Comparison of ENCODE assay signal across 1 cellular context in the genomic region with DNA sequence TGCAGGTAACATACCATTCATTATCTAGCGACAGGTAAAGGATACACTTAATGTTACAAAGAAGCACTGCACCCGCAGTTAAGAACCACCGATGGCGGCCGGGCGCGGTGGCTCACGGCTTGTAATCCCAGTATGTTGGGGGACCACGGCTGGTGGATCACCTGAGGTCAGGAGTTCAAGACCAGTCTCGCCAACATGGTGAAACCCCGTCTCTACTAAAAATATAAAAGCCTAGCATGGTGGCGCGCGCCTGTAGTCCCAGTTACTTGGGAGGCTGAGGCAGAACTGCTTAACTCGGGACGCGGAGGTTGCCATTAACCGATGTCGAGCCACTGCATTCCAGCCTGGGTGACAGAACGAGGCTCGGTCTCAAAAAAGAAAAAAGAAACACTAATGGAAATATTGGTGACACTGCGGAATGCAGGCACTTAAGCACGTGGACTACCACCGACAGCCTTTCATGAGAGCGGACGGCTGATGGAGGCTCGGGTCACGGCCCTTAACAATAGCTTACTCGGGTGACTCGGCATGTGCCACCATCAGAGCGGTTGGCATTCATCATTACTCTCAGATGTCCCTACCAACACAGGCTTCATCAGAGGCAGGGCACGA.
TF ChIP-seq lines count a peak whose summit lies in the region.

No MANE protein-coding gene starts in this region.

TF ChIP-seq in HepG2, 621 proteins besides CTCF, POLR2A, EP300 and RAD21 (continued from another document and continues in another):
- TF ChIP-seq, protein P1, sequence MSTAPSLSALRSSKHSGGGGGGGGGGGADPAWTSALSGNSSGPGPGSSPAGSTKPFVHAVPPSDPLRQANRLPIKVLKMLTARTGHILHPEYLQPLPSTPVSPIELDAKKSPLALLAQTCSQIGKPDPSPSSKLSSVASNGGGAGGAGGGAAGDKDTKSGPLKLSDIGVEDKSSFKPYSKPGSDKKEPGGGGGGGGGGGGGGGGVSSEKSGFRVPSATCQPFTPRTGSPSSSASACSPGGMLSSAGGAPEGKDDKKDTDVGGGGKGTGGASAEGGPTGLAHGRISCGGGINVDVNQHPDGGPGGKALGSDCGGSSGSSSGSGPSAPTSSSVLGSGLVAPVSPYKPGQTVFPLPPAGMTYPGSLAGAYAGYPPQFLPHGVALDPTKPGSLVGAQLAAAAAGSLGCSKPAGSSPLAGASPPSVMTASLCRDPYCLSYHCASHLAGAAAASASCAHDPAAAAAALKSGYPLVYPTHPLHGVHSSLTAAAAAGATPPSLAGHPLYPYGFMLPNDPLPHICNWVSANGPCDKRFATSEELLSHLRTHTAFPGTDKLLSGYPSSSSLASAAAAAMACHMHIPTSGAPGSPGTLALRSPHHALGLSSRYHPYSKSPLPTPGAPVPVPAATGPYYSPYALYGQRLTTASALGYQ (CRISPR knock-in tag; IDR thresholded peaks at IDR 0.05), result no peak
- no peak for TF ChIP-seq ZNF253 (CRISPR knock-in tag; IDR thresholded peaks at IDR 0.05; ENCODE audit: borderline replicate concordance)
- 0 out of 2 replicates have a peak, but pooled peaks have one; percentile 60 for TF ChIP-seq BRCA1 (CRISPR knock-in tag; IDR thresholded peaks at IDR 0.05)
- 0 out of 2 replicates have a peak, but pooled peaks have one; percentile 17 for TF ChIP-seq ZNF354B (CRISPR knock-in tag; IDR thresholded peaks at IDR 0.05)
- 0 out of 2 replicates have a peak, but pooled peaks have one; percentile 41 for TF ChIP-seq ZNF704 (CRISPR knock-in tag; IDR thresholded peaks at IDR 0.05; ENCODE audit: borderline replicate concordance)
- TF ChIP-seq, protein P2, sequence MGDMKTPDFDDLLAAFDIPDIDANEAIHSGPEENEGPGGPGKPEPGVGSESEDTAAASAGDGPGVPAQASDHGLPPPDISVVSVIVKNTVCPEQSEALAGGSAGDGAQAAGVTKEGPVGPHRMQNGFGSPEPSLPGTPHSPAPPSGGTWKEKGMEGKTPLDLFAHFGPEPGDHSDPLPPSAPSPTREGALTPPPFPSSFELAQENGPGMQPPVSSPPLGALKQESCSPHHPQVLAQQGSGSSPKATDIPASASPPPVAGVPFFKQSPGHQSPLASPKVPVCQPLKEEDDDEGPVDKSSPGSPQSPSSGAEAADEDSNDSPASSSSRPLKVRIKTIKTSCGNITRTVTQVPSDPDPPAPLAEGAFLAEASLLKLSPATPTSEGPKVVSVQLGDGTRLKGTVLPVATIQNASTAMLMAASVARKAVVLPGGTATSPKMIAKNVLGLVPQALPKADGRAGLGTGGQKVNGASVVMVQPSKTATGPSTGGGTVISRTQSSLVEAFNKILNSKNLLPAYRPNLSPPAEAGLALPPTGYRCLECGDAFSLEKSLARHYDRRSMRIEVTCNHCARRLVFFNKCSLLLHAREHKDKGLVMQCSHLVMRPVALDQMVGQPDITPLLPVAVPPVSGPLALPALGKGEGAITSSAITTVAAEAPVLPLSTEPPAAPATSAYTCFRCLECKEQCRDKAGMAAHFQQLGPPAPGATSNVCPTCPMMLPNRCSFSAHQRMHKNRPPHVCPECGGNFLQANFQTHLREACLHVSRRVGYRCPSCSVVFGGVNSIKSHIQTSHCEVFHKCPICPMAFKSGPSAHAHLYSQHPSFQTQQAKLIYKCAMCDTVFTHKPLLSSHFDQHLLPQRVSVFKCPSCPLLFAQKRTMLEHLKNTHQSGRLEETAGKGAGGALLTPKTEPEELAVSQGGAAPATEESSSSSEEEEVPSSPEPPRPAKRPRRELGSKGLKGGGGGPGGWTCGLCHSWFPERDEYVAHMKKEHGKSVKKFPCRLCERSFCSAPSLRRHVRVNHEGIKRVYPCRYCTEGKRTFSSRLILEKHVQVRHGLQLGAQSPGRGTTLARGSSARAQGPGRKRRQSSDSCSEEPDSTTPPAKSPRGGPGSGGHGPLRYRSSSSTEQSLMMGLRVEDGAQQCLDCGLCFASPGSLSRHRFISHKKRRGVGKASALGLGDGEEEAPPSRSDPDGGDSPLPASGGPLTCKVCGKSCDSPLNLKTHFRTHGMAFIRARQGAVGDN (CRISPR knock-in tag; IDR thresholded peaks at IDR 0.05), result 0 out of 2 replicates have a peak, but pooled peaks have one; percentile 30
- 0 out of 2 replicates have a peak, but pooled peaks have one; percentile 9 for TF ChIP-seq ZNF589 (CRISPR knock-in tag; conservative IDR thresholded peaks at IDR 0.05)
- no peak for TF ChIP-seq ZNF549 (CRISPR knock-in tag; IDR thresholded peaks at IDR 0.05)
- no peak for TF ChIP-seq ZNF713 (CRISPR knock-in tag; IDR thresholded peaks at IDR 0.05)
- peak; percentile 62 for TF ChIP-seq KDM5B (CRISPR knock-in tag; IDR thresholded peaks at IDR 0.05; ENCODE audit: borderline replicate concordance)
- peak; percentile 92 for TF ChIP-seq ZNF460 (CRISPR knock-in tag; IDR thresholded peaks at IDR 0.05; ENCODE audit: borderline replicate concordance)
- TF ChIP-seq NR2C2 (CRISPR knock-in tag; IDR thresholded peaks at IDR 0.05; ENCODE audit: borderline replicate concordance), result no peak
- no peak for TF ChIP-seq RFXAP (CRISPR knock-in tag; IDR thresholded peaks at IDR 0.05; ENCODE audit: borderline replicate concordance)
- TF ChIP-seq U2AF2 (IDR thresholded peaks at IDR 0.05; ENCODE audit: low read depth, low read length), result no peak
- TF ChIP-seq, protein P3, sequence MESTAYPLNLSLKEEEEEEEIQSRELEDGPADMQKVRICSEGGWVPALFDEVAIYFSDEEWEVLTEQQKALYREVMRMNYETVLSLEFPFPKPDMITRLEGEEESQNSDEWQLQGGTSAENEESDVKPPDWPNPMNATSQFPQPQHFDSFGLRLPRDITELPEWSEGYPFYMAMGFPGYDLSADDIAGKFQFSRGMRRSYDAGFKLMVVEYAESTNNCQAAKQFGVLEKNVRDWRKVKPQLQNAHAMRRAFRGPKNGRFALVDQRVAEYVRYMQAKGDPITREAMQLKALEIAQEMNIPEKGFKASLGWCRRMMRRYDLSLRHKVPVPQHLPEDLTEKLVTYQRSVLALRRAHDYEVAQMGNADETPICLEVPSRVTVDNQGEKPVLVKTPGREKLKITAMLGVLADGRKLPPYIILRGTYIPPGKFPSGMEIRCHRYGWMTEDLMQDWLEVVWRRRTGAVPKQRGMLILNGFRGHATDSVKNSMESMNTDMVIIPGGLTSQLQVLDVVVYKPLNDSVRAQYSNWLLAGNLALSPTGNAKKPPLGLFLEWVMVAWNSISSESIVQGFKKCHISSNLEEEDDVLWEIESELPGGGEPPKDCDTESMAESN (CRISPR knock-in tag; conservative IDR thresholded peaks at IDR 0.05), result 0 out of 2 replicates have a peak, but pooled peaks have one; percentile 13
- no peak; the same call in 1 of the 2 replicates for TF ChIP-seq ZNF232 (CRISPR knock-in tag; IDR thresholded peaks at IDR 0.05; ENCODE audit: borderline replicate concordance)
- no peak for TF ChIP-seq MIER3 (CRISPR knock-in tag; IDR thresholded peaks at IDR 0.05; ENCODE audit: borderline replicate concordance)
- no peak for TF ChIP-seq CBX1 (IDR thresholded peaks at IDR 0.05; ENCODE audit: low read depth)
- no peak for TF ChIP-seq GRHL1 (CRISPR knock-in tag; conservative IDR thresholded peaks at IDR 0.05)
- no peak for TF ChIP-seq ZFP36 (IDR thresholded peaks at IDR 0.05; ENCODE audit: borderline replicate concordance, low read depth, low read length, partially characterized antibody)
- 0 out of 2 replicates have a peak, but pooled peaks have one; percentile 51 for TF ChIP-seq ZNF333 (CRISPR knock-in tag; IDR thresholded peaks at IDR 0.05; ENCODE audit: borderline replicate concordance)
- TF ChIP-seq, protein P4, sequence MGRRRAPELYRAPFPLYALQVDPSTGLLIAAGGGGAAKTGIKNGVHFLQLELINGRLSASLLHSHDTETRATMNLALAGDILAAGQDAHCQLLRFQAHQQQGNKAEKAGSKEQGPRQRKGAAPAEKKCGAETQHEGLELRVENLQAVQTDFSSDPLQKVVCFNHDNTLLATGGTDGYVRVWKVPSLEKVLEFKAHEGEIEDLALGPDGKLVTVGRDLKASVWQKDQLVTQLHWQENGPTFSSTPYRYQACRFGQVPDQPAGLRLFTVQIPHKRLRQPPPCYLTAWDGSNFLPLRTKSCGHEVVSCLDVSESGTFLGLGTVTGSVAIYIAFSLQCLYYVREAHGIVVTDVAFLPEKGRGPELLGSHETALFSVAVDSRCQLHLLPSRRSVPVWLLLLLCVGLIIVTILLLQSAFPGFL (CRISPR knock-in tag; IDR thresholded peaks at IDR 0.05), result 0 out of 2 replicates have a peak, but pooled peaks have one; percentile 35
- TF ChIP-seq ZNF235 (CRISPR knock-in tag; IDR thresholded peaks at IDR 0.05; ENCODE audit: borderline replicate concordance), result peak; percentile 34; the same call in 1 of the 2 replicates
- no peak for TF ChIP-seq HMG20B (CRISPR knock-in tag; conservative IDR thresholded peaks at IDR 0.05)
- no peak for TF ChIP-seq ATF7-NPFF (CRISPR knock-in tag; IDR thresholded peaks at IDR 0.05; ENCODE audit: low read depth)
- TF ChIP-seq FOXK1 (CRISPR knock-in tag; IDR thresholded peaks at IDR 0.05; ENCODE audit: borderline replicate concordance, low read depth), result no peak
- TF ChIP-seq PITX1 (CRISPR knock-in tag; IDR thresholded peaks at IDR 0.05), result no peak
- TF ChIP-seq ZNF878 (CRISPR knock-in tag; IDR thresholded peaks at IDR 0.05), result peak; percentile 69; the same call in 1 of the 2 replicates
- TF ChIP-seq FOXO4 (CRISPR knock-in tag; conservative IDR thresholded peaks at IDR 0.05), result no peak
- no peak for TF ChIP-seq MTF2 (CRISPR knock-in tag; IDR thresholded peaks at IDR 0.05; ENCODE audit: borderline replicate concordance)
- TF ChIP-seq ATF3 (CRISPR knock-in tag; IDR thresholded peaks at IDR 0.05), result no peak
- 0 out of 2 replicates have a peak, but pooled peaks have one; percentile 76 for TF ChIP-seq ATF5 (CRISPR knock-in tag; IDR thresholded peaks at IDR 0.05; ENCODE audit: low read depth)
- no peak for TF ChIP-seq HNRNPLL (IDR thresholded peaks at IDR 0.05; ENCODE audit: low read depth, low read length, poor library complexity, severe bottlenecking)
- TF ChIP-seq KLF12 (CRISPR knock-in tag; IDR thresholded peaks at IDR 0.05; ENCODE audit: borderline replicate concordance), result 0 out of 2 replicates have a peak, but pooled peaks have one; percentile 13
- TF ChIP-seq ZNF335 (CRISPR knock-in tag; IDR thresholded peaks at IDR 0.05), result no peak
- no peak for TF ChIP-seq TRIM22 (IDR thresholded peaks at IDR 0.05)
- no peak for TF ChIP-seq ETS1 (CRISPR knock-in tag; IDR thresholded peaks at IDR 0.05)
- TF ChIP-seq NFKBIZ (CRISPR knock-in tag; IDR thresholded peaks at IDR 0.05), result no peak
